ENCODE assay signal across 8 cellular contexts in genomic region chr2:5693288-5694015, GRCh38. TPM values are rescaled to one million over a fixed set of nuclear protein-coding genes. Genes with fewer than 3 reads are reported as not detected.
A peak's percentile ranks its signal among the peaks of the same experiment; 100 is the strongest.
DNase-seq lines count a peak whose midpoint lies in the region; ATAC-seq and TF ChIP-seq lines count a peak whose summit lies in the region.

No MANE protein-coding gene starts in this region.

- H3K9me3 ChIP-seq in osteoblast (ENCODE audit: low read depth, low read length) (no peaks in the 10 kb centered on the region), tibial nerve (no peaks in the 10 kb centered on the region)

- H3K27me3 ChIP-seq in osteoblast (ENCODE audit: insufficient read depth, low read length) (peaks cover 40% of the 10 kb centered on the region), tibial nerve (peaks cover 0 to 83% of the 10 kb centered on the region in 2 donors)

- no peak for TF ChIP-seq EP300 in tibial nerve (IDR thresholded peaks at IDR 0.05)

- H3K79me2 ChIP-seq in osteoblast (ENCODE audit: insufficient read depth, low read length): no peaks in the 10 kb centered on the region

- H3K36me3 ChIP-seq in osteoblast (ENCODE audit: insufficient read depth, low read length) (no peaks in the 10 kb centered on the region), tibial nerve (no peaks in the 10 kb centered on the region)

- H3K4me2 ChIP-seq in osteoblast (ENCODE audit: insufficient read depth, low read length): no peak overlapping the region

- H3K4me1 ChIP-seq in osteoblast (ENCODE audit: insufficient read depth, low read length) (no peaks in the 10 kb centered on the region), tibial nerve (peaks cover 0 to 55% (median 11%) of the 10 kb centered on the region in 4 donors)

- no peaks in the 10 kb centered on the region for H4K20me1 ChIP-seq in osteoblast (ENCODE audit: insufficient read depth, low read length)

- H3K27ac ChIP-seq in osteoblast (ENCODE audit: low read depth, low read length) (no peak overlapping the region), tibial nerve (no peak overlapping the region)

- H2AFZ ChIP-seq in osteoblast (ENCODE audit: low read length): peak overlapping the region; percentile 15

- 3 to 4% methylated on average over 36 to 63 of the region's 95 CpGs for WGBS in tibial nerve, 2 donors

- DNase-seq in DMS79 (lab: John Stamatoyannopoulos, UW) (peak; percentile 23), NCI-H146 (lab: John Stamatoyannopoulos, UW) (peak; percentile 67), ecto neural progenitor cell (ENCODE audit: low spot score) (peak; percentile 64), osteoblast (ENCODE audit: insufficient read length, low spot score, missing footprints) (peak; percentile 81), erythroblast (lab: John Stamatoyannopoulos, UW) (no peak), GDM1 (lab: John Stamatoyannopoulos, UW) (no peak), tibial nerve (ENCODE audit: low spot score in 2 of 2) (no peak)

- TF ChIP-seq POLR2A in GM18505 (IDR thresholded peaks at IDR 0.05; ENCODE audit: borderline replicate concordance, extremely low read depth, insufficient read depth, insufficient read length) (no peak), erythroblast (IDR thresholded peaks at IDR 0.05; ENCODE audit: low read length) (no peak), tibial nerve (IDR thresholded peaks at IDR 0.05) (no peak)

- H3K4me3 ChIP-seq in osteoblast (ENCODE audit: insufficient read depth, low read length): peak overlapping the region; percentile 40
- H3K4me3 ChIP-seq in tibial nerve: no peak overlapping the region

- ATAC-seq in GM18505 (IDR thresholded peaks at IDR 0.05; ENCODE audit: unreplicated experiment): no peak

- TF ChIP-seq CTCF in osteoblast (IDR thresholded peaks at IDR 0.05; ENCODE audit: extremely low read depth, low read depth, low read length) (no peak), tibial nerve (IDR thresholded peaks at IDR 0.05) (no peak)

RNA-seq across cellular contexts. Expression of gene SOX11, which starts 1.3 kb away (rescaled TPM):
- total RNA-seq in osteoblast (0.59 and 0.72 TPM in 2 replicates), tibial nerve (not detected)

Comparison
In these comparisons a context has a peak if more than half of its experiments do, and no peak if none do; other contexts are left out.
1. DNase-seq: peak in DMS79 (single experiment), NCI-H146 (single experiment), ecto neural progenitor cell (single experiment) and osteoblast (single experiment); none in erythroblast (0 of 2), GDM1 (single experiment) and tibial nerve (0 of 2).